ENCODE assay signal across 1 cellular context in the genomic region with DNA sequence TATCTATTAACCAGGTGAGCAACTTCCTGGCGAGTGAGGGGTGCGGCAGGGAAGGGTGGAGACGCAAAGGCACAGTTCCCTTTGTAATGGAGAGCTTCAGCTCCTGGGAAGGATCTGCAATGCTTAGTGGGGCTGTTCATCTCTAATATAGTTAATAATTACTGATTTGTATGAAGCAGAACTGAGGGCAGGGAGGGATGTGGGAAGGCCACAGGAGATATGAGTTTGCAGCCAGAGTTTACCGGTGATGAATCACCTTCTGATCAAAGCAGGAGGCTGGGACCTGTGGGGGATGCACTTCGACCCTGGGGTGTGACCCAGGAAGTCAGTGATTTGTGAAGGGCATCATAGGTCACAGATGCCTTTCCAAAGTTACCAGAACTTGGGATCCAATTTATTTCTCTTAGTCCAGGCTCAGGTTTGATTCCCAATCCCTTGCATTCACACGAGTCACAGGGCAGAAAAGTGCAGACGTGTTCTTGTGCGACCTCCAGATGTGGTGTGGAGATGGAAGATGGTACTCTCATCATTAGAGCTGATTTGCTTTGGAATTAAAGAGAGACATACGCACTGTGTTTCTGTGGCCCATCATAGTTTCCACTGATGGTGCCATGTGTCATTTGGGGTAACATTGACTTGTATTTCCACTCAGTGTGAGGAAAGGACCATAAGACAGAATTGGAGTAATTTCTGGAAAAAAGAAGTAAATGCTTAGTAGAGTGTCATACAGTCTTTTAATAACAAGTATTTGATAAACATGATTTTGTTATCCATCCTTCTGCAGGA.
A peak's percentile ranks its signal among the peaks of the same experiment; 100 is the strongest.
TF ChIP-seq lines count a peak whose summit lies in the region.

No MANE protein-coding gene starts in this region.

TF ChIP-seq in HepG2, 621 proteins besides CTCF, POLR2A, EP300 and RAD21 (continued from another document and continues in another):
- TF ChIP-seq, protein P1, sequence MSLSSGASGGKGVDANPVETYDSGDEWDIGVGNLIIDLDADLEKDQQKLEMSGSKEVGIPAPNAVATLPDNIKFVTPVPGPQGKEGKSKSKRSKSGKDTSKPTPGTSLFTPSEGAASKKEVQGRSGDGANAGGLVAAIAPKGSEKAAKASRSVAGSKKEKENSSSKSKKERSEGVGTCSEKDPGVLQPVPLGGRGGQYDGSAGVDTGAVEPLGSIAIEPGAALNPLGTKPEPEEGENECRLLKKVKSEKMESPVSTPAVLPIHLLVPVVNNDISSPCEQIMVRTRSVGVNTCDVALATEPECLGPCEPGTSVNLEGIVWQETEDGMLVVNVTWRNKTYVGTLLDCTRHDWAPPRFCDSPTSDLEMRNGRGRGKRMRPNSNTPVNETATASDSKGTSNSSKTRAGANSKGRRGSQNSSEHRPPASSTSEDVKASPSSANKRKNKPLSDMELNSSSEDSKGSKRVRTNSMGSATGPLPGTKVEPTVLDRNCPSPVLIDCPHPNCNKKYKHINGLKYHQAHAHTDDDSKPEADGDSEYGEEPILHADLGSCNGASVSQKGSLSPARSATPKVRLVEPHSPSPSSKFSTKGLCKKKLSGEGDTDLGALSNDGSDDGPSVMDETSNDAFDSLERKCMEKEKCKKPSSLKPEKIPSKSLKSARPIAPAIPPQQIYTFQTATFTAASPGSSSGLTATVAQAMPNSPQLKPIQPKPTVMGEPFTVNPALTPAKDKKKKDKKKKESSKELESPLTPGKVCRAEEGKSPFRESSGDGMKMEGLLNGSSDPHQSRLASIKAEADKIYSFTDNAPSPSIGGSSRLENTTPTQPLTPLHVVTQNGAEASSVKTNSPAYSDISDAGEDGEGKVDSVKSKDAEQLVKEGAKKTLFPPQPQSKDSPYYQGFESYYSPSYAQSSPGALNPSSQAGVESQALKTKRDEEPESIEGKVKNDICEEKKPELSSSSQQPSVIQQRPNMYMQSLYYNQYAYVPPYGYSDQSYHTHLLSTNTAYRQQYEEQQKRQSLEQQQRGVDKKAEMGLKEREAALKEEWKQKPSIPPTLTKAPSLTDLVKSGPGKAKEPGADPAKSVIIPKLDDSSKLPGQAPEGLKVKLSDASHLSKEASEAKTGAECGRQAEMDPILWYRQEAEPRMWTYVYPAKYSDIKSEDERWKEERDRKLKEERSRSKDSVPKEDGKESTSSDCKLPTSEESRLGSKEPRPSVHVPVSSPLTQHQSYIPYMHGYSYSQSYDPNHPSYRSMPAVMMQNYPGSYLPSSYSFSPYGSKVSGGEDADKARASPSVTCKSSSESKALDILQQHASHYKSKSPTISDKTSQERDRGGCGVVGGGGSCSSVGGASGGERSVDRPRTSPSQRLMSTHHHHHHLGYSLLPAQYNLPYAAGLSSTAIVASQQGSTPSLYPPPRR (CRISPR knock-in tag; IDR thresholded peaks at IDR 0.05; ENCODE audit: borderline replicate concordance) = peak; percentile 90
- TF ChIP-seq, protein P2, sequence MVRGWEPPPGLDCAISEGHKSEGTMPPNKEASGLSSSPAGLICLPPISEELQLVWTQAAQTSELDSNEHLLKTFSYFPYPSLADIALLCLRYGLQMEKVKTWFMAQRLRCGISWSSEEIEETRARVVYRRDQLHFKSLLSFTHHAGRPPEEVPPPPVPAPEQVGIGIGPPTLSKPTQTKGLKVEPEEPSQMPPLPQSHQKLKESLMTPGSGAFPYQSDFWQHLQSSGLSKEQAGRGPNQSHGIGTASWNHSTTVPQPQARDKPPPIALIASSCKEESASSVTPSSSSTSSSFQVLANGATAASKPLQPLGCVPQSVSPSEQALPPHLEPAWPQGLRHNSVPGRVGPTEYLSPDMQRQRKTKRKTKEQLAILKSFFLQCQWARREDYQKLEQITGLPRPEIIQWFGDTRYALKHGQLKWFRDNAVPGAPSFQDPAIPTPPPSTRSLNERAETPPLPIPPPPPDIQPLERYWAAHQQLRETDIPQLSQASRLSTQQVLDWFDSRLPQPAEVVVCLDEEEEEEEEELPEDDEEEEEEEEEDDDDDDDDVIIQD (CRISPR knock-in tag; IDR thresholded peaks at IDR 0.05; ENCODE audit: low read depth) = peak; percentile 91; the same call in 1 of the 2 replicates
- TF ChIP-seq NCOA5 (CRISPR knock-in tag; IDR thresholded peaks at IDR 0.05) (no peak), HMG20B (CRISPR knock-in tag; conservative IDR thresholded peaks at IDR 0.05) (peak; percentile 97), THAP11 (CRISPR knock-in tag; IDR thresholded peaks at IDR 0.05) (peak; percentile 25; the same call in 1 of the 2 replicates), ZSCAN25 (CRISPR knock-in tag; IDR thresholded peaks at IDR 0.05) (peak; percentile 35; the same call in 1 of the 2 replicates), NFE2L2 (IDR thresholded peaks at IDR 0.05; ENCODE audit: low read length) (0 out of 2 replicates have a peak, but pooled peaks have one; percentile 34), CAMTA2 (CRISPR knock-in tag; IDR thresholded peaks at IDR 0.05; ENCODE audit: borderline replicate concordance) (no peak), PHF20 (CRISPR knock-in tag; IDR thresholded peaks at IDR 0.05) (no peak), SIX1 (CRISPR knock-in tag; IDR thresholded peaks at IDR 0.05; ENCODE audit: borderline replicate concordance) (peak; percentile 31; the same call in 1 of the 2 replicates), ZNF605 (CRISPR knock-in tag; IDR thresholded peaks at IDR 0.05) (no peak), ZNF563 (CRISPR knock-in tag; IDR thresholded peaks at IDR 0.05) (no peak), DMAP1 (CRISPR knock-in tag; IDR thresholded peaks at IDR 0.05) (peak; percentile 44; the same call in 1 of the 2 replicates), GFI1 (CRISPR knock-in tag; IDR thresholded peaks at IDR 0.05; ENCODE audit: borderline replicate concordance) (peak; percentile 100), KLF11 (CRISPR knock-in tag; IDR thresholded peaks at IDR 0.05) (no peak), HDAC2 (CRISPR knock-in tag; IDR thresholded peaks at IDR 0.05) (peak; percentile 94), STAG1 (CRISPR knock-in tag; IDR thresholded peaks at IDR 0.05) (peak; percentile 16; the same call in 1 of the 2 replicates), ZNF510 (CRISPR knock-in tag; IDR thresholded peaks at IDR 0.05; ENCODE audit: low read depth) (no peak), LCORL (IDR thresholded peaks at IDR 0.05) (no peak), LCORL (CRISPR knock-in tag; IDR thresholded peaks at IDR 0.05) (no peak), HOXA3 (CRISPR knock-in tag; IDR thresholded peaks at IDR 0.05) (peak; percentile 81), ZNF619 (CRISPR knock-in tag; IDR thresholded peaks at IDR 0.05) (no peak), ZBTB38 (CRISPR knock-in tag; IDR thresholded peaks at IDR 0.05) (0 out of 2 replicates have a peak, but pooled peaks have one; percentile 39), MED13 (CRISPR knock-in tag; IDR thresholded peaks at IDR 0.05) (no peak), FOSL2 (CRISPR knock-in tag; IDR thresholded peaks at IDR 0.05) (peak; percentile 99), FOXO1 (CRISPR knock-in tag; IDR thresholded peaks at IDR 0.05) (peak; percentile 51; the same call in 1 of the 2 replicates), ZNF629 (CRISPR knock-in tag; conservative IDR thresholded peaks at IDR 0.05) (no peak), SP140L (CRISPR knock-in tag; IDR thresholded peaks at IDR 0.05; ENCODE audit: borderline replicate concordance) (no peak), SRY (CRISPR knock-in tag; IDR thresholded peaks at IDR 0.05) (no peak), RARG (CRISPR knock-in tag; IDR thresholded peaks at IDR 0.05; ENCODE audit: low read depth) (no peak), ZNF547 (CRISPR knock-in tag; IDR thresholded peaks at IDR 0.05) (no peak), TBX3 (IDR thresholded peaks at IDR 0.05; ENCODE audit: borderline replicate concordance) (no peak), HHEX (CRISPR knock-in tag; IDR thresholded peaks at IDR 0.05) (0 out of 2 replicates have a peak, but pooled peaks have one; percentile 21), SMAD3 (CRISPR knock-in tag; IDR thresholded peaks at IDR 0.05) (peak; percentile 67; the same call in 1 of the 2 replicates)
- TF ChIP-seq, protein P3, sequence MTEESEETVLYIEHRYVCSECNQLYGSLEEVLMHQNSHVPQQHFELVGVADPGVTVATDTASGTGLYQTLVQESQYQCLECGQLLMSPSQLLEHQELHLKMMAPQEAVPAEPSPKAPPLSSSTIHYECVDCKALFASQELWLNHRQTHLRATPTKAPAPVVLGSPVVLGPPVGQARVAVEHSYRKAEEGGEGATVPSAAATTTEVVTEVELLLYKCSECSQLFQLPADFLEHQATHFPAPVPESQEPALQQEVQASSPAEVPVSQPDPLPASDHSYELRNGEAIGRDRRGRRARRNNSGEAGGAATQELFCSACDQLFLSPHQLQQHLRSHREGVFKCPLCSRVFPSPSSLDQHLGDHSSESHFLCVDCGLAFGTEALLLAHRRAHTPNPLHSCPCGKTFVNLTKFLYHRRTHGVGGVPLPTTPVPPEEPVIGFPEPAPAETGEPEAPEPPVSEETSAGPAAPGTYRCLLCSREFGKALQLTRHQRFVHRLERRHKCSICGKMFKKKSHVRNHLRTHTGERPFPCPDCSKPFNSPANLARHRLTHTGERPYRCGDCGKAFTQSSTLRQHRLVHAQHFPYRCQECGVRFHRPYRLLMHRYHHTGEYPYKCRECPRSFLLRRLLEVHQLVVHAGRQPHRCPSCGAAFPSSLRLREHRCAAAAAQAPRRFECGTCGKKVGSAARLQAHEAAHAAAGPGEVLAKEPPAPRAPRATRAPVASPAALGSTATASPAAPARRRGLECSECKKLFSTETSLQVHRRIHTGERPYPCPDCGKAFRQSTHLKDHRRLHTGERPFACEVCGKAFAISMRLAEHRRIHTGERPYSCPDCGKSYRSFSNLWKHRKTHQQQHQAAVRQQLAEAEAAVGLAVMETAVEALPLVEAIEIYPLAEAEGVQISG (CRISPR knock-in tag; IDR thresholded peaks at IDR 0.05) = peak; percentile 46; the same call in 1 of the 2 replicates
- TF ChIP-seq, protein P4, sequence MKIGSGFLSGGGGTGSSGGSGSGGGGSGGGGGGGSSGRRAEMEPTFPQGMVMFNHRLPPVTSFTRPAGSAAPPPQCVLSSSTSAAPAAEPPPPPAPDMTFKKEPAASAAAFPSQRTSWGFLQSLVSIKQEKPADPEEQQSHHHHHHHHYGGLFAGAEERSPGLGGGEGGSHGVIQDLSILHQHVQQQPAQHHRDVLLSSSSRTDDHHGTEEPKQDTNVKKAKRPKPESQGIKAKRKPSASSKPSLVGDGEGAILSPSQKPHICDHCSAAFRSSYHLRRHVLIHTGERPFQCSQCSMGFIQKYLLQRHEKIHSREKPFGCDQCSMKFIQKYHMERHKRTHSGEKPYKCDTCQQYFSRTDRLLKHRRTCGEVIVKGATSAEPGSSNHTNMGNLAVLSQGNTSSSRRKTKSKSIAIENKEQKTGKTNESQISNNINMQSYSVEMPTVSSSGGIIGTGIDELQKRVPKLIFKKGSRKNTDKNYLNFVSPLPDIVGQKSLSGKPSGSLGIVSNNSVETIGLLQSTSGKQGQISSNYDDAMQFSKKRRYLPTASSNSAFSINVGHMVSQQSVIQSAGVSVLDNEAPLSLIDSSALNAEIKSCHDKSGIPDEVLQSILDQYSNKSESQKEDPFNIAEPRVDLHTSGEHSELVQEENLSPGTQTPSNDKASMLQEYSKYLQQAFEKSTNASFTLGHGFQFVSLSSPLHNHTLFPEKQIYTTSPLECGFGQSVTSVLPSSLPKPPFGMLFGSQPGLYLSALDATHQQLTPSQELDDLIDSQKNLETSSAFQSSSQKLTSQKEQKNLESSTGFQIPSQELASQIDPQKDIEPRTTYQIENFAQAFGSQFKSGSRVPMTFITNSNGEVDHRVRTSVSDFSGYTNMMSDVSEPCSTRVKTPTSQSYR (CRISPR knock-in tag; IDR thresholded peaks at IDR 0.05; ENCODE audit: borderline replicate concordance) = peak; percentile 63; the same call in 1 of the 2 replicates
- TF ChIP-seq, protein P5, sequence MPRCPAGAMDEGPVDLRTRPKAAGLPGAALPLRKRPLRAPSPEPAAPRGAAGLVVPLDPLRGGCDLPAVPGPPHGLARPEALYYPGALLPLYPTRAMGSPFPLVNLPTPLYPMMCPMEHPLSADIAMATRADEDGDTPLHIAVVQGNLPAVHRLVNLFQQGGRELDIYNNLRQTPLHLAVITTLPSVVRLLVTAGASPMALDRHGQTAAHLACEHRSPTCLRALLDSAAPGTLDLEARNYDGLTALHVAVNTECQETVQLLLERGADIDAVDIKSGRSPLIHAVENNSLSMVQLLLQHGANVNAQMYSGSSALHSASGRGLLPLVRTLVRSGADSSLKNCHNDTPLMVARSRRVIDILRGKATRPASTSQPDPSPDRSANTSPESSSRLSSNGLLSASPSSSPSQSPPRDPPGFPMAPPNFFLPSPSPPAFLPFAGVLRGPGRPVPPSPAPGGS (CRISPR knock-in tag; IDR thresholded peaks at IDR 0.05) = 0 out of 2 replicates have a peak, but pooled peaks have one; percentile 60
- TF ChIP-seq, protein P6, sequence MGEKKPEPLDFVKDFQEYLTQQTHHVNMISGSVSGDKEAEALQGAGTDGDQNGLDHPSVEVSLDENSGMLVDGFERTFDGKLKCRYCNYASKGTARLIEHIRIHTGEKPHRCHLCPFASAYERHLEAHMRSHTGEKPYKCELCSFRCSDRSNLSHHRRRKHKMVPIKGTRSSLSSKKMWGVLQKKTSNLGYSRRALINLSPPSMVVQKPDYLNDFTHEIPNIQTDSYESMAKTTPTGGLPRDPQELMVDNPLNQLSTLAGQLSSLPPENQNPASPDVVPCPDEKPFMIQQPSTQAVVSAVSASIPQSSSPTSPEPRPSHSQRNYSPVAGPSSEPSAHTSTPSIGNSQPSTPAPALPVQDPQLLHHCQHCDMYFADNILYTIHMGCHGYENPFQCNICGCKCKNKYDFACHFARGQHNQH (CRISPR knock-in tag; IDR thresholded peaks at IDR 0.05) = peak; percentile 86
- TF ChIP-seq, protein P7, sequence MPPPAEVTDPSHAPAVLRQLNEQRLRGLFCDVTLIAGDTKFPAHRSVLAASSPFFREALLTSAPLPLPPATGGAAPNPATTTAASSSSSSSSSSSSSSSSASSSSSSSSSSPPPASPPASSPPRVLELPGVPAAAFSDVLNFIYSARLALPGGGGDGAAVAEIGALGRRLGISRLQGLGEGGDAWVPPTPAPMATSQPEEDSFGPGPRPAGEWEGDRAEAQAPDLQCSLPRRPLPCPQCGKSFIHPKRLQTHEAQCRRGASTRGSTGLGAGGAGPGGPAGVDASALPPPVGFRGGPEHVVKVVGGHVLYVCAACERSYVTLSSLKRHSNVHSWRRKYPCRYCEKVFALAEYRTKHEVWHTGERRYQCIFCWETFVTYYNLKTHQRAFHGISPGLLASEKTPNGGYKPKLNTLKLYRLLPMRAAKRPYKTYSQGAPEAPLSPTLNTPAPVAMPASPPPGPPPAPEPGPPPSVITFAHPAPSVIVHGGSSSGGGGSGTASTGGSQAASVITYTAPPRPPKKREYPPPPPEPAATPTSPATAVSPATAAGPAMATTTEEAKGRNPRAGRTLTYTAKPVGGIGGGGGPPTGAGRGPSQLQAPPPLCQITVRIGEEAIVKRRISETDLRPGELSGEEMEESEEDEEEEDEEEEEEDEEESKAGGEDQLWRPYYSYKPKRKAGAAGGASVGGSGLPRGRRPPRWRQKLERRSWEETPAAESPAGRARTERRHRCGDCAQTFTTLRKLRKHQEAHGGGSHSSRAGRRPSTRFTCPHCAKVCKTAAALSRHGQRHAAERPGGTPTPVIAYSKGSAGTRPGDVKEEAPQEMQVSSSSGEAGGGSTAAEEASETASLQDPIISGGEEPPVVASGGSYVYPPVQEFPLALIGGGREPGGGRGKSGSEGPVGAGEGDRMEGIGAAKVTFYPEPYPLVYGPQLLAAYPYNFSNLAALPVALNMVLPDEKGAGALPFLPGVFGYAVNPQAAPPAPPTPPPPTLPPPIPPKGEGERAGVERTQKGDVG (CRISPR knock-in tag; IDR thresholded peaks at IDR 0.05; ENCODE audit: borderline replicate concordance) = no peak
- TF ChIP-seq, protein P8, sequence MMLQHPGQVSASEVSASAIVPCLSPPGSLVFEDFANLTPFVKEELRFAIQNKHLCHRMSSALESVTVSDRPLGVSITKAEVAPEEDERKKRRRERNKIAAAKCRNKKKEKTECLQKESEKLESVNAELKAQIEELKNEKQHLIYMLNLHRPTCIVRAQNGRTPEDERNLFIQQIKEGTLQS (CRISPR knock-in tag; IDR thresholded peaks at IDR 0.05) = peak; percentile 86
